Comparison of ENCODE assay signal across 9 cellular contexts in genomic region chr17:7668482-7668881, GRCh38.
A peak's percentile ranks its signal among the peaks of the same experiment; 100 is the strongest.
DNase-seq lines count a peak whose midpoint lies in the region; TF ChIP-seq lines count a peak whose summit lies in the region.
"Had no signal": no experiment of that assay in that cellular context is flagged by ENCODE, and none has a peak within 500 bp of the region (broad histone marks: within the 10 kb centered on the region; RNA-seq: fewer than 3 reads in every experiment).

No MANE protein-coding gene starts in this region.

- no peak for TF ChIP-seq CTCF in HEK293 (tag by site-specific recombination; IDR thresholded peaks at IDR 0.05)
- TF ChIP-seq CTCF in WERI-Rb-1 (IDR thresholded peaks at IDR 0.05; ENCODE audit: low read depth, low read length) = no peak

- no peaks in the 10 kb centered on the region for H3K4me1 ChIP-seq in HEK293 (ENCODE audit: control insufficient read depth, insufficient read depth, low read length)
- H3K4me1 ChIP-seq: BLaER1 treated with 17β-estradiol and CSF1 and Interleukin-3, amounts not matched to agents 10 nM and 100 nM had no signal

- H3K27ac ChIP-seq in HEK293 (ENCODE audit: extremely low read depth, low read depth, low read length) (no peak overlapping the region), WERI-Rb-1 (peak overlapping the region; percentile 90), cingulate gyrus (ENCODE audit: low read depth, low read length) (peak overlapping the region; percentile 47)
- H3K27ac ChIP-seq: BLaER1 treated with 17β-estradiol and CSF1 and Interleukin-3, amounts not matched to agents 10 nM and 100 nM had no signal

- CTCF ChIA-PET in HEK293 (lab: Yijun Ruan, JAX) = interaction anchor here (2.0 kb wide), 1 partner anchor 10 kb away, joined by 5 read pairs; no protein-coding TSS in a partner anchor

- no peaks in the 10 kb centered on the region for H3K9me3 ChIP-seq in HEK293 (ENCODE audit: control insufficient read depth, insufficient read depth, low read depth, low read length)
- H3K9me3 ChIP-seq in WERI-Rb-1 (ENCODE audit: severe bottlenecking) = peaks cover 2% of the 10 kb centered on the region

- no peaks in the 10 kb centered on the region for H3K27me3 ChIP-seq in WERI-Rb-1 (ENCODE audit: insufficient read depth, low read depth, severe bottlenecking)
- H3K27me3 ChIP-seq: BLaER1 treated with 17β-estradiol and CSF1 and Interleukin-3, amounts not matched to agents 10 nM and 100 nM had no signal

- H3K36me3 ChIP-seq in HEK293 (ENCODE audit: control insufficient read depth in 2 of 2, insufficient read depth in 1 of 2, low read length in 2 of 2) (peaks cover 53 to 67% of the 10 kb centered on the region in 2 experiments), WERI-Rb-1 (peaks cover 45% of the 10 kb centered on the region)

- H3K4me3 ChIP-seq in HEK293 (ENCODE audit: low read depth, low read length) (no peak overlapping the region), WERI-Rb-1 (ENCODE audit: low read depth, low read length) (peak overlapping the region; percentile 19; the same call in 1 of the 2 replicates)
- H3K4me3 ChIP-seq: BLaER1 treated with 17β-estradiol and CSF1 and Interleukin-3, amounts not matched to agents 10 nM and 100 nM had no signal

- DNase-seq in WERI-Rb-1 = no peak
- no peak for DNase-seq in NCI-H1048 (lab: John Stamatoyannopoulos, UW)
- DNase-seq in GM19240 (ENCODE audit: insufficient read length, low spot score) = no peak
- no peak for DNase-seq in stimulated activated naive CD4-positive, alpha-beta T cell (lab: John Stamatoyannopoulos, UW)
- DNase-seq: CD8-positive, alpha-beta T cell; GOT3 had no signal

- POLR2A ChIA-PET in HEK293 (lab: Yijun Ruan, JAX) = no interaction called here

TF ChIP-seq in HEK293, 187 proteins besides CTCF, POLR2A, EP300 and RAD21:
- no peak for TF ChIP-seq ZNF324 (tag by site-specific recombination; IDR thresholded peaks at IDR 0.05)
- TF ChIP-seq ZNF121 (tag by site-specific recombination; IDR thresholded peaks at IDR 0.05) = peak; percentile 85
